7 cellular contexts compared by ENCODE assay signal in the genomic region with DNA sequence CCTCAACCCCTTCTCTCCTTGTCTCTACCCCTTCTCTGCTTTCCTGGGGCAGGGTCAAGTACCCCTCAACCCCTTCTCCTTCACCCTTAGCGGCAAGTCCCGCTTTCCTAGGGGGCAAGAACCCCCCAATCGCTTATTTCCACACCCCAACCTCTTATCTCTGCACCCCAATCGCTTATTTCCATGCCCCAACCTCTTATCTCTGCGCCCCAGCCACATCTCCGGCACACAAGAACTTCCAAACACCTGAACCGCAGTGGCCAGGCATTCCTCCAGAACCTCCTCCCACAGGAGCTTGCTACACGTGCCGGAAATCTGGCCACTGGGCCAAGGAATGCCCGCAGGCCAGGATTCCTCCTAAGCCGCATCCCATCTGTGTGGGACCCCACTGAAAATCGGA.
DNase-seq lines count a peak whose midpoint lies in the region; ATAC-seq, FAIRE-seq and TF ChIP-seq lines count a peak whose summit lies in the region.
"Not testable (repeated sequence)": the region's sequence is repeated elsewhere in the genome, so short reads cannot be mapped to it uniquely, and the experiment has no call there.

No MANE protein-coding gene starts in this region.

- H3K4me3 ChIP-seq in HUES6 (ENCODE audit: low read depth, low read length) (peak overlapping the region; percentile 48; the same call in 1 of the 2 replicates), iPS-11a (ENCODE audit: low read depth, low read length) (peak overlapping the region; percentile 15)
- not testable (repeated sequence) for H3K4me3 ChIP-seq in K562; endodermal cell (ENCODE audit: low read length)

- TF ChIP-seq RAD21 in K562 (CRISPR knock-in tag; conservative IDR thresholded peaks at IDR 0.05 in 1 of 2, IDR thresholded peaks at IDR 0.05 in 1 of 2), result not testable (repeated sequence)

- not testable (repeated sequence) for H3K4me1 Mint-ChIP-seq in T-helper 17 cell
- H3K4me1 Mint-ChIP-seq in WTC11, result peaks cover 90% of the 10 kb centered on the region
- peaks cover 76% of the 10 kb centered on the region for H3K4me1 Mint-ChIP-seq in endodermal cell

- POLR2A ChIA-PET in WTC11 (lab: Charles Lee); K562 (lab: Yijun Ruan, JAX): not testable (repeated sequence)

- peaks cover 35% of the 10 kb centered on the region; the same call in 1 of the 2 replicates for H3K4me1 ChIP-seq in ES-I3 (ENCODE audit: insufficient read depth, low read length)
- peaks cover 44% of the 10 kb centered on the region for H3K4me1 ChIP-seq in HUES6 (ENCODE audit: control insufficient read depth, insufficient read depth, low read length)
- not testable (repeated sequence) for H3K4me1 ChIP-seq in K562 (replicated peaks in 1 of 2; ENCODE audit: control insufficient read depth in 2 of 2, insufficient read depth in 2 of 2, low read length in 2 of 2)
- peaks cover 13% of the 10 kb centered on the region for H3K4me1 ChIP-seq in endodermal cell (ENCODE audit: control insufficient read depth, insufficient read depth, low read length)

- not testable (repeated sequence) for H3K27me3 ChIP-seq in HUES6 (ENCODE audit: control insufficient read depth, insufficient read depth, low read length); K562 (ENCODE audit: control insufficient read depth in 2 of 2, insufficient read depth in 2 of 2, low read length in 2 of 2)
- H3K27me3 ChIP-seq in endodermal cell (ENCODE audit: control insufficient read depth, insufficient read depth, low read length, poor library complexity, severe bottlenecking), result peaks cover 17% of the 10 kb centered on the region

- 0% methylated on average over 4 of the region's 12 CpGs for WGBS in K562 (ENCODE audit: insufficient coverage, low coverage, missing lambda C conversion rate)
- 90 to 99% methylated on average over 2 to 12 of the region's 12 CpGs for WGBS in endodermal cell (ENCODE audit: insufficient coverage in 1 of 2, insufficient read length in 1 of 2), 2 experiments

- not testable (repeated sequence) for H3K36me3 ChIP-seq in ES-I3 (ENCODE audit: insufficient read depth, low read length); K562 (ENCODE audit: control insufficient read depth, insufficient read depth, low read length); endodermal cell (ENCODE audit: control insufficient read depth, insufficient read depth, low read length)
- H3K36me3 ChIP-seq in HUES6 (ENCODE audit: control insufficient read depth, insufficient read depth, low read length), result peaks cover 13% of the 10 kb centered on the region; the same call in 1 of the 2 replicates

- CTCF ChIA-PET in WTC11 (lab: Charles Lee); K562 (lab: Yijun Ruan, JAX; ENCODE audit: low intra/inter-chr PET ratio): not testable (repeated sequence)

- H3K36me3 Mint-ChIP-seq in T-helper 17 cell (ENCODE audit: low read depth), result not testable (repeated sequence)
- H3K36me3 Mint-ChIP-seq in WTC11 (peaks cover 25% of the 10 kb centered on the region), endodermal cell (ENCODE audit: low read depth) (peaks cover 24% of the 10 kb centered on the region)

- H3K4me3 Mint-ChIP-seq in T-helper 17 cell (peak overlapping the region; percentile 19), WTC11 (peak overlapping the region; percentile 57), endodermal cell (peak overlapping the region; percentile 77)

- not testable (repeated sequence) for H3K27me3 Mint-ChIP-seq in T-helper 17 cell; WTC11 (ENCODE audit: low read depth)
- H3K27me3 Mint-ChIP-seq in endodermal cell (ENCODE audit: insufficient read depth), result peaks cover 26% of the 10 kb centered on the region

- TF ChIP-seq EP300 in K562 (IDR thresholded peaks at IDR 0.05; ENCODE audit: low read length), result not testable (repeated sequence)

- H3K9me1 ChIP-seq in K562 (ENCODE audit: control insufficient read depth, insufficient read depth, low read length), result not testable (repeated sequence)

- H2AFZ ChIP-seq in K562 (ENCODE audit: low read depth, low read length), result not testable (repeated sequence)

- H3K27ac ChIP-seq in HUES6 (ENCODE audit: low read depth, low read length), result peak overlapping the region; percentile 65; the same call in 1 of the 2 replicates
- not testable (repeated sequence) for H3K27ac ChIP-seq in K562 (ENCODE audit: extremely low read depth, low read depth, low read length); endodermal cell (ENCODE audit: low read depth, low read length)

- H4K20me1 ChIP-seq in K562 (replicated peaks; ENCODE audit: control insufficient read depth, insufficient read depth, low read length), result not testable (repeated sequence)

- not testable (repeated sequence) for H3K27ac Mint-ChIP-seq in T-helper 17 cell
- peak overlapping the region; percentile 12; the same call in 1 of the 2 replicates for H3K27ac Mint-ChIP-seq in WTC11
- H3K27ac Mint-ChIP-seq in endodermal cell, result peak overlapping the region; percentile 90

- not testable (repeated sequence) for FAIRE-seq in K562 (lab: Jason Lieb, UNC)

- not testable (repeated sequence) for H3K9me3 Mint-ChIP-seq in WTC11, endodermal cell

- in situ Hi-C loops in K562 (cut with MboI), result not testable (repeated sequence)

- not testable (repeated sequence) for BruUV-seq in K562 (replicated peaks; lab: Mats Ljungman, UMichigan)

- H3K9ac ChIP-seq in ES-I3 (ENCODE audit: low read depth, low read length), result 0 out of 2 replicates have a peak overlapping the region, but pooled peaks have one; percentile 16
- peak overlapping the region; percentile 93 for H3K9ac ChIP-seq in HUES6 (ENCODE audit: low read length)
- not testable (repeated sequence) for H3K9ac ChIP-seq in K562 (ENCODE audit: insufficient read depth in 1 of 2, low read depth in 2 of 2, low read length in 2 of 2); endodermal cell (ENCODE audit: extremely low read depth, low read length, poor library complexity, severe bottlenecking)

- intact Hi-C loops in K562 (cut with micrococcal nuclease), result not testable (repeated sequence)

- H3K79me2 ChIP-seq in K562 (ENCODE audit: control insufficient read depth, insufficient read depth, low read length), result not testable (repeated sequence)

- not testable (repeated sequence) for TF ChIP-seq CTCF in WTC11 (IDR thresholded peaks at IDR 0.05); K562 (IDR thresholded peaks at IDR 0.05 in 2 of 3, conservative IDR thresholded peaks at IDR 0.05 in 1 of 3; ENCODE audit: insufficient read depth in 2 of 3, low read depth in 1 of 3, low read length in 3 of 3); endodermal cell (conservative IDR thresholded peaks at IDR 0.05)

- DNase-seq in T-helper 17 cell; WTC11 (ENCODE audit: low spot score); K562 (ENCODE audit: extremely low read depth in 1 of 4, low spot score in 3 of 4); endodermal cell: not testable (repeated sequence)

- H3K9me3 ChIP-seq in ES-I3 (ENCODE audit: control insufficient read depth, insufficient read depth, low read length); HUES6 (ENCODE audit: control insufficient read depth, insufficient read depth, low read depth, low read length); T-helper 17 cell (ENCODE audit: control insufficient read depth, low read length, poor library complexity, severe bottlenecking); K562 (replicated peaks; ENCODE audit: control insufficient read depth, insufficient read depth, low read depth, low read length); endodermal cell (ENCODE audit: control insufficient read depth, low read length): not testable (repeated sequence)

- not testable (repeated sequence) for TF ChIP-seq POLR2A in K562 (conservative IDR thresholded peaks at IDR 0.05)

- not testable (repeated sequence) for H3K4me2 ChIP-seq in K562 (ENCODE audit: insufficient read depth, low read length)

- ATAC-seq in T-helper 17 cell, WTC11, K562: not testable (repeated sequence)

TF ChIP-seq in K562, 482 proteins besides CTCF, POLR2A, EP300 and RAD21:
- TF ChIP-seq ARID1B (IDR thresholded peaks at IDR 0.05) (peak; percentile 67; the same call in 1 of the 2 replicates), TRIM24 (IDR thresholded peaks at IDR 0.05) (0 out of 4 replicates have a peak, but pooled peaks have one; percentile 12 to 37), NCOR1 (IDR thresholded peaks at IDR 0.05) (peak; percentile 21; the same call in 1 of the 2 replicates), TAL1 (IDR thresholded peaks at IDR 0.05) (peak; percentile 67), CBFA2T2 (conservative IDR thresholded peaks at IDR 0.05) (peak; percentile 49), CBFA2T3 (IDR thresholded peaks at IDR 0.05) (peak; percentile 68), TCF3 (CRISPR knock-in tag; IDR thresholded peaks at IDR 0.05) (peak; percentile 70)

Comparison
In these comparisons a context has a peak if more than half of its experiments do, and no peak if none do; other contexts are left out.
1. H3K4me3 Mint-ChIP-seq: peak in every context shown above with its lines; median percentile 77 in endodermal cell; 57 in WTC11; 19 in T-helper 17 cell.